Comparison of ENCODE assay signal across 16 cellular contexts in genomic region chr21:34980423-34981115, GRCh38.
A peak's percentile ranks its signal among the peaks of the same experiment; 100 is the strongest.
DNase-seq lines count a peak whose midpoint lies in the region; ATAC-seq lines count a peak whose summit lies in the region.
"Had no signal": no experiment of that assay in that cellular context is flagged by ENCODE, and none has a peak within 500 bp of the region (broad histone marks: within the 10 kb centered on the region; RNA-seq: fewer than 3 reads in every experiment).

No MANE protein-coding gene starts in this region.

- H4K91ac ChIP-seq in mesenchymal stem cell (ENCODE audit: low read length) = no peak overlapping the region

- H2AK5ac ChIP-seq in mesenchymal stem cell (ENCODE audit: low read length, severe bottlenecking) = no peak overlapping the region

- WGBS in mesenchymal stem cell = 94% methylated on average over 5 of the region's 8 CpGs

- H3K27me3 ChIP-seq in mesenchymal stem cell (ENCODE audit: control insufficient read depth in 1 of 2, insufficient read depth in 1 of 2, low read length in 2 of 2) = no peaks in the 10 kb centered on the region

- peak overlapping the region in 1 of 2 experiments; percentile 67 for H3K4ac ChIP-seq in mesenchymal stem cell (ENCODE audit: low read depth in 1 of 2, low read length in 2 of 2)

- H3K36me3 ChIP-seq in mesenchymal stem cell (ENCODE audit: control insufficient read depth in 1 of 2, insufficient read depth in 2 of 2, low read depth in 1 of 2, low read length in 2 of 2) = no peaks in the 10 kb centered on the region

- H3K23ac ChIP-seq in mesenchymal stem cell (ENCODE audit: low read length in 2 of 2) = peak overlapping the region in 1 of 2 experiments; percentile 40

- H3K4me3 Mint-ChIP-seq in activated naive CD8-positive, alpha-beta T cell = no peak overlapping the region
- no peak overlapping the region for H3K4me3 Mint-ChIP-seq in activated naive CD8-positive, alpha-beta T cell treated with anti-CD3 and anti-CD28 coated beads for 36 hours
- H3K4me3 Mint-ChIP-seq in activated T-helper 17 cell treated with anti-CD3 and anti-CD28 coated beads, Interleukin-2, amount 50 U/mL, for 72 hours = peak overlapping the region; percentile 65
- H3K4me3 Mint-ChIP-seq in stimulated activated effector memory CD8-positive, alpha-beta T cell treated with anti-CD3 and anti-CD28 coated beads, Interleukin-12 subunit alpha, Interleukin-12 subunit beta, amount 100 ng/mL, for 72 hours = peak overlapping the region; percentile 14
- H3K4me3 Mint-ChIP-seq: H9, IgD-negative memory B cell had no signal

- no peak overlapping the region for H3K14ac ChIP-seq in mesenchymal stem cell (ENCODE audit: low read length in 2 of 2)

- no peaks in the 10 kb centered on the region for H3K27me3 Mint-ChIP-seq in activated naive CD8-positive, alpha-beta T cell
- no peaks in the 10 kb centered on the region for H3K27me3 Mint-ChIP-seq in activated naive CD8-positive, alpha-beta T cell treated with anti-CD3 and anti-CD28 coated beads for 36 hours
- no peaks in the 10 kb centered on the region for H3K27me3 Mint-ChIP-seq in activated T-helper 17 cell treated with anti-CD3 and anti-CD28 coated beads, Interleukin-2, amount 50 U/mL, for 72 hours

- no peak overlapping the region for H2BK15ac ChIP-seq in mesenchymal stem cell (ENCODE audit: low read depth, poor library complexity, severe bottlenecking)

- peak overlapping the region; percentile 28 for H3K27ac Mint-ChIP-seq in activated naive CD8-positive, alpha-beta T cell
- no peak overlapping the region for H3K27ac Mint-ChIP-seq in activated naive CD8-positive, alpha-beta T cell treated with anti-CD3 and anti-CD28 coated beads for 36 hours
- peak overlapping the region; percentile 81 for H3K27ac Mint-ChIP-seq in activated T-helper 17 cell treated with anti-CD3 and anti-CD28 coated beads, Interleukin-2, amount 50 U/mL, for 72 hours
- H3K27ac Mint-ChIP-seq in stimulated activated effector memory CD8-positive, alpha-beta T cell treated with anti-CD3 and anti-CD28 coated beads, Interleukin-12 subunit alpha, Interleukin-12 subunit beta, amount 100 ng/mL, for 72 hours = peak overlapping the region; percentile 73
- H3K27ac Mint-ChIP-seq: H9, IgD-negative memory B cell had no signal

- no peaks in the 10 kb centered on the region for H3K9me3 ChIP-seq in mesenchymal stem cell (ENCODE audit: control insufficient read depth, low read length)
- H3K9me3 ChIP-seq: Caco-2 had no signal

- no peak overlapping the region for H4K8ac ChIP-seq in mesenchymal stem cell (ENCODE audit: low read length)

- peak overlapping the region in 1 of 2 experiments; percentile 33 for H3K4me3 ChIP-seq in mesenchymal stem cell (ENCODE audit: insufficient read depth in 1 of 2, low read depth in 1 of 2, low read length in 2 of 2)

- peaks cover 80% of the 10 kb centered on the region for H3K4me1 Mint-ChIP-seq in activated naive CD8-positive, alpha-beta T cell (ENCODE audit: low read depth)
- peaks cover 77% of the 10 kb centered on the region for H3K4me1 Mint-ChIP-seq in activated naive CD8-positive, alpha-beta T cell treated with anti-CD3 and anti-CD28 coated beads for 36 hours
- H3K4me1 Mint-ChIP-seq in activated T-helper 17 cell treated with anti-CD3 and anti-CD28 coated beads, Interleukin-2, amount 50 U/mL, for 72 hours = peaks cover 62% of the 10 kb centered on the region
- peaks cover 70% of the 10 kb centered on the region for H3K4me1 Mint-ChIP-seq in stimulated activated effector memory CD8-positive, alpha-beta T cell treated with anti-CD3 and anti-CD28 coated beads, Interleukin-12 subunit alpha, Interleukin-12 subunit beta, amount 100 ng/mL, for 72 hours

- no peak overlapping the region for H3K4me2 ChIP-seq in mesenchymal stem cell (ENCODE audit: low read length, poor library complexity, severe bottlenecking)

- H3K18ac ChIP-seq in mesenchymal stem cell (ENCODE audit: low read depth in 1 of 2, low read length in 2 of 2) = no peak overlapping the region

- H3K36me3 Mint-ChIP-seq in activated naive CD8-positive, alpha-beta T cell = peaks cover 25% of the 10 kb centered on the region
- peaks cover 15% of the 10 kb centered on the region for H3K36me3 Mint-ChIP-seq in activated naive CD8-positive, alpha-beta T cell treated with anti-CD3 and anti-CD28 coated beads for 36 hours
- peaks cover 34% of the 10 kb centered on the region for H3K36me3 Mint-ChIP-seq in activated T-helper 17 cell treated with anti-CD3 and anti-CD28 coated beads, Interleukin-2, amount 50 U/mL, for 72 hours (ENCODE audit: low read depth)
- peaks cover 15% of the 10 kb centered on the region for H3K36me3 Mint-ChIP-seq in stimulated activated effector memory CD8-positive, alpha-beta T cell treated with anti-CD3 and anti-CD28 coated beads, Interleukin-12 subunit alpha, Interleukin-12 subunit beta, amount 100 ng/mL, for 72 hours

- H3K4me1 ChIP-seq in mesenchymal stem cell (ENCODE audit: control insufficient read depth, insufficient read depth, low read depth, low read length) = peaks cover 3% of the 10 kb centered on the region

- H3K79me1 ChIP-seq in mesenchymal stem cell (replicated peaks; ENCODE audit: low read length, poor library complexity, severe bottlenecking) = peaks cover 6% of the 10 kb centered on the region

- H3K9me3 Mint-ChIP-seq in activated naive CD8-positive, alpha-beta T cell (ENCODE audit: low read depth) = no peaks in the 10 kb centered on the region
- H3K9me3 Mint-ChIP-seq in activated naive CD8-positive, alpha-beta T cell treated with anti-CD3 and anti-CD28 coated beads for 36 hours = no peaks in the 10 kb centered on the region
- no peaks in the 10 kb centered on the region for H3K9me3 Mint-ChIP-seq in activated T-helper 17 cell treated with anti-CD3 and anti-CD28 coated beads, Interleukin-2, amount 50 U/mL, for 72 hours
- H3K9me3 Mint-ChIP-seq in stimulated activated effector memory CD8-positive, alpha-beta T cell treated with anti-CD3 and anti-CD28 coated beads, Interleukin-12 subunit alpha, Interleukin-12 subunit beta, amount 100 ng/mL, for 72 hours = no peaks in the 10 kb centered on the region
- H3K9me3 Mint-ChIP-seq: H9, IgD-negative memory B cell had no signal

- DNase-seq in activated naive CD8-positive, alpha-beta T cell treated with anti-CD3 and anti-CD28 coated beads for 36 hours = no peak
- no peak for DNase-seq in mesenchymal stem cell
- DNase-seq in stimulated activated effector memory CD8-positive, alpha-beta T cell treated with anti-CD3 and anti-CD28 coated beads, Interleukin-12 subunit alpha, Interleukin-12 subunit beta, amount 100 ng/mL, for 72 hours (ENCODE audit: low spot score in 2 of 2) = no peak
- DNase-seq in NOMO-1 treated with DMSO at 0.1 percent for 48 hours (lab: John Stamatoyannopoulos, UW; ENCODE audit: unreplicated experiment) = no peak
- DNase-seq in DMS53 treated with DMSO at 0.1 percent for 48 hours (lab: John Stamatoyannopoulos, UW; ENCODE audit: unreplicated experiment) = no peak
- DNase-seq: Caco-2, DMS153, H9, NCI-H1930, NCI-H774 had no signal

- H2BK12ac ChIP-seq in mesenchymal stem cell (ENCODE audit: low read length in 2 of 2) = peak overlapping the region in 1 of 2 experiments; percentile 59

- no peak overlapping the region for H2BK120ac ChIP-seq in mesenchymal stem cell (ENCODE audit: low read depth, low read length)

- peak overlapping the region; percentile 66 for H3K9ac ChIP-seq in mesenchymal stem cell (ENCODE audit: low read length)

- no peak overlapping the region for H2BK5ac ChIP-seq in mesenchymal stem cell (ENCODE audit: low read depth, low read length, poor library complexity, severe bottlenecking)

- no peak overlapping the region for H2AFZ ChIP-seq in mesenchymal stem cell (ENCODE audit: low read depth, low read length)

- no peak overlapping the region for H3K27ac ChIP-seq in mesenchymal stem cell (ENCODE audit: low read length, poor library complexity, severe bottlenecking)
- H3K27ac ChIP-seq: C4-2B had no signal

- ATAC-seq in activated T-helper 17 cell treated with anti-CD3 and anti-CD28 coated beads, Interleukin-2, amount 50 U/mL, for 72 hours (replicated peaks) = no peak
- ATAC-seq in stimulated activated effector memory CD8-positive, alpha-beta T cell treated with anti-CD3 and anti-CD28 coated beads, Interleukin-12 subunit alpha, Interleukin-12 subunit beta, amount 100 ng/mL, for 72 hours = no peak
- no peak for ATAC-seq in GM18517 (IDR thresholded peaks at IDR 0.05; ENCODE audit: unreplicated experiment)
- ATAC-seq: Panc1 had no signal

Comparison
In these comparisons a context has a peak if more than half of its experiments do, and no peak if none do; other contexts are left out.
1. H3K4me3 Mint-ChIP-seq: peak in activated T-helper 17 cell treated with anti-CD3 and anti-CD28 coated beads, Interleukin-2, amount 50 U/mL, for 72 hours (single experiment) and stimulated activated effector memory CD8-positive, alpha-beta T cell treated with anti-CD3 and anti-CD28 coated beads, Interleukin-12 subunit alpha, Interleukin-12 subunit beta, amount 100 ng/mL, for 72 hours (single experiment); none in activated naive CD8-positive, alpha-beta T cell (single experiment) and activated naive CD8-positive, alpha-beta T cell treated with anti-CD3 and anti-CD28 coated beads for 36 hours (single experiment).